ENCODE assay signal across 8 cellular contexts in the genomic region with DNA sequence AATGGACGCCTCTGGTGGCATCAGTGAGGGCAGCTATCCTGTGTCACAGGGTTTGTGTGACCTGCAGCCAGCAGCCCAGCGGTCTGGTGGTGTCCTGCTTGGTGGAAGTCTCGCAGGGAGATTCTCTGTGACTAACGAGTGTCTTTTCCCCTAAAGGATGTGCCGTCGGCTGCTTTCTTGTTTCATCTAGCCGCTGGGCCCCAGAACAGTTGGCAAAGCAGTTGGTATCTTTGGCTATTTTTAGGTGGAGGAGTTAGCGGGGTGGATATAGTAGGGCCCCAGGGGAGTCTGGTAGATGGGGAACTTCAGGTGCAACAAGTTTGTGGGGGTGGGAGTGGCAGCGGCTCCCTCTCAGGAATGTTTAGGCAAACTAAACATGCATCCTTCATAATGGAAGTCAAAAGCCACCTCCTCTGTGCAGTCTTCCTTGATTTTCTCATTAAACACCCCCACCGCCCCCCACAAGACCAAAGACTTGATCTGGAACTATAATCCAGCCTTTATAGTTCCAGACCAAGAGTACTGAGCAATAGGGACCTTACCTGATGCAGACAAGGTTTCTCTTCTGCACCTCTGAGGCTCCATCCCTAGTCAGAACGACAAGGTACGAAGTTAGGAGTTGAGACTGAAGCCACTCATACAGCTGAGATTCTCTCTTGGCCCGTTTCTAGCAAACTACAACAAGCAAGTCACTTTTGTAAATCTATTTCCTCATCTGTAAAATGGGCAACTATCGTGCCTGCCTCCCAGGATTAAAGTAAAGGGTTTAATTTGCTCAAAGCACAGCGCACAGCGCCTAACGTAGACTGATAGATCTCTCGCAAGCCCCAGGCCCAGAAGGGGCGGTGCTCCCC. TPM values are rescaled to one million over a fixed set of nuclear protein-coding genes. Genes with fewer than 3 reads are reported as not detected.
A peak's percentile ranks its signal among the peaks of the same experiment; 100 is the strongest.
DNase-seq lines count a peak whose midpoint lies in the region; ATAC-seq and TF ChIP-seq lines count a peak whose summit lies in the region.

No MANE protein-coding gene starts in this region.

- H3K4me1 Mint-ChIP-seq in HFFc6 (ENCODE audit: low read depth) (peaks cover 12% of the 10 kb centered on the region; the same call in 1 of the 2 replicates), T-helper 17 cell (peaks cover 13% of the 10 kb centered on the region)

- H3K36me3 ChIP-seq in gastroesophageal sphincter (peaks cover 0 to 17% of the 10 kb centered on the region in 2 donors), skeletal muscle tissue (ENCODE audit: control insufficient read depth in 3 of 3, insufficient read depth in 3 of 3, low read length in 3 of 3) (peaks cover 2 to 6% (median 3%) of the 10 kb centered on the region in 3 donors)

- H3K27me3 ChIP-seq in gastroesophageal sphincter (no peaks in the 10 kb centered on the region), skeletal muscle tissue (ENCODE audit: control insufficient read depth in 3 of 3, insufficient read depth in 3 of 3, low read length in 3 of 3) (no peaks in the 10 kb centered on the region)

- DNase-seq in HFFc6 (no peak), T-helper 17 cell (no peak), hepatic stellate cell (ENCODE audit: low spot score) (no peak), GM13977 (ENCODE audit: low spot score) (no peak)

- H3K4me3 Mint-ChIP-seq in HFFc6 (peak overlapping the region; percentile 88), T-helper 17 cell (peak overlapping the region; percentile 90)

- TF ChIP-seq CTCF in HFFc6 (IDR thresholded peaks at IDR 0.05) (no peak), gastroesophageal sphincter (IDR thresholded peaks at IDR 0.05) (no peak), GM13977 (IDR thresholded peaks at IDR 0.05; ENCODE audit: extremely low read depth, insufficient read depth, missing control alignments) (no peak)

- H3K27ac ChIP-seq in gastroesophageal sphincter (peak overlapping the region in 3 of 4 donors; percentile 83 to 92 (median 85)), skeletal muscle tissue (ENCODE audit: low read depth, low read length) (peak overlapping the region; percentile 64)

- peaks cover 24% of the 10 kb centered on the region for H3K9me3 Mint-ChIP-seq in HFFc6

- no peak for ATAC-seq in T-helper 17 cell
- no peak for ATAC-seq in gastroesophageal sphincter
- ATAC-seq in GM19452 (IDR thresholded peaks at IDR 0.05; ENCODE audit: unreplicated experiment) = no peak
- no peak for ATAC-seq in HG02938 (IDR thresholded peaks at IDR 0.05; ENCODE audit: unreplicated experiment)

- H3K4me1 ChIP-seq in gastroesophageal sphincter (peaks cover 0 to 34% (median 15%) of the 10 kb centered on the region in 3 donors), skeletal muscle tissue (ENCODE audit: control insufficient read depth in 3 of 3, insufficient read depth in 3 of 3, low read length in 3 of 3) (peaks cover 13 to 19% (median 14%) of the 10 kb centered on the region in 3 donors)

- peaks cover 8% of the 10 kb centered on the region; the same call in 1 of the 2 replicates for H3K36me3 Mint-ChIP-seq in HFFc6 (ENCODE audit: low read depth)
- H3K36me3 Mint-ChIP-seq in T-helper 17 cell (ENCODE audit: low read depth) = peaks cover 2% of the 10 kb centered on the region

- TF ChIP-seq POLR2A in gastroesophageal sphincter (IDR thresholded peaks at IDR 0.05) = no peak

- H3K9ac ChIP-seq in skeletal muscle tissue (ENCODE audit: low read depth in 1 of 3, low read length in 3 of 3) = peak overlapping the region in 2 of 3 donors; percentile 33 to 75

- peaks cover 7% of the 10 kb centered on the region for H3K27me3 Mint-ChIP-seq in HFFc6 (ENCODE audit: insufficient read depth)
- H3K27me3 Mint-ChIP-seq in T-helper 17 cell = no peaks in the 10 kb centered on the region

- WGBS in gastroesophageal sphincter (ENCODE audit: low coverage in 1 of 2), 2 donors = 29 to 34% methylated on average over 7 to 8 of the region's 19 CpGs

- H3K4me3 ChIP-seq in gastroesophageal sphincter (peak overlapping the region; percentile 79 to 91), skeletal muscle tissue (ENCODE audit: low read length in 3 of 3) (peak overlapping the region in 2 of 3 donors; percentile 75 to 84)

- H3K9me3 ChIP-seq in T-helper 17 cell (ENCODE audit: control insufficient read depth, low read length, poor library complexity, severe bottlenecking) (no peaks in the 10 kb centered on the region), gastroesophageal sphincter (no peaks in the 10 kb centered on the region), skeletal muscle tissue (ENCODE audit: control insufficient read depth in 3 of 3, low read length in 3 of 3) (no peaks in the 10 kb centered on the region)

- H3K27ac Mint-ChIP-seq in HFFc6 = peak overlapping the region; percentile 26; the same call in 1 of the 2 replicates
- H3K27ac Mint-ChIP-seq in T-helper 17 cell = peak overlapping the region; percentile 87

- in situ Hi-C loops in GM13977 (cut with MboI; ENCODE audit: low pct_unique_long_range_greater_than_20kb, low sequenced_read_pairs, unreplicated experiment) = no loop called here

- no peak for TF ChIP-seq EP300 in gastroesophageal sphincter (IDR thresholded peaks at IDR 0.05)

RNA-seq across cellular contexts. Expression of a gene that starts 1.1 kb away (rescaled TPM):
- total RNA-seq in HFFc6 (2021; fragmentation: NEBNext Ultra II Directional; extraction: Animal tissue kit (Norgen Biotek cat#: 25700)) = 1 to 10 TPM; 6.7 to 8.0 (median 7.2) TPM
- total RNA-seq in T-helper 17 cell = 10 to 100 TPM; 11.3 to 13.3 TPM
- 10 to 100 TPM; 20.5 to 43.9 (median 29.9) TPM for total RNA-seq in gastroesophageal sphincter
- total RNA-seq in skeletal muscle tissue = 9.4 TPM

RNA-seq across cellular contexts. Expression of a gene that starts 14.6 kb away (rescaled TPM):
- 10 to 100 TPM; 54.8 to 71.6 (median 58.2) TPM for total RNA-seq in HFFc6 (2021; fragmentation: NEBNext Ultra II Directional; extraction: Animal tissue kit (Norgen Biotek cat#: 25700))
- 10 to 100 TPM; 23.9 to 34.0 TPM for total RNA-seq in T-helper 17 cell
- 10 to 100 TPM; 11.5 to 35.3 (median 22.4) TPM for total RNA-seq in gastroesophageal sphincter
- 26.1 TPM for total RNA-seq in skeletal muscle tissue

RNA-seq across cellular contexts. Expression of a gene that starts 26.9 kb away (rescaled TPM):
- 10 to 100 TPM; 55.6 to 74.1 (median 67.6) TPM for total RNA-seq in HFFc6 (2021; fragmentation: NEBNext Ultra II Directional; extraction: Animal tissue kit (Norgen Biotek cat#: 25700))
- total RNA-seq in T-helper 17 cell = 10 to 100 TPM; 30.1 to 31.1 TPM
- 10 to 100 TPM; 36.3 to 48.1 (median 45.6) TPM for total RNA-seq in gastroesophageal sphincter
- total RNA-seq in skeletal muscle tissue = 27.1 TPM

RNA-seq across cellular contexts. Expression of a gene that starts 44.8 kb away (rescaled TPM):
- total RNA-seq in HFFc6 (2021; fragmentation: NEBNext Ultra II Directional; extraction: Animal tissue kit (Norgen Biotek cat#: 25700)) = under 1 TPM in 3 of 6 experiments, not detected in 3; 0.14 to 0.36 (median 0.35) TPM
- not detected for total RNA-seq in T-helper 17 cell
- total RNA-seq in gastroesophageal sphincter = 1 to 10 TPM in 1 of 4 donors, under 1 TPM in 2, not detected in 1; 0.27 to 2.6 (median 0.93) TPM
- total RNA-seq in skeletal muscle tissue = under 0.01 TPM

RNA-seq across cellular contexts. Expression of a gene that starts 44.8 kb away (rescaled TPM):
- 10 to 100 TPM; 14.9 to 21.4 (median 17.3) TPM for total RNA-seq in HFFc6 (2021; fragmentation: NEBNext Ultra II Directional; extraction: Animal tissue kit (Norgen Biotek cat#: 25700))
- total RNA-seq in T-helper 17 cell (10 to 100 TPM; 15.2 to 16.4 TPM), gastroesophageal sphincter (10 to 100 TPM; 49.2 to 95.1 (median 82.9) TPM), skeletal muscle tissue (14.6 TPM)
